10 cellular contexts compared by ENCODE assay signal in genomic region chr21:34128674-34129038, GRCh38. TPM values are rescaled to one million over a fixed set of nuclear protein-coding genes. Genes with fewer than 3 reads are reported as not detected.
DNase-seq lines count a peak whose midpoint lies in the region; ATAC-seq and TF ChIP-seq lines count a peak whose summit lies in the region.
"Had no signal": no experiment of that assay in that cellular context is flagged by ENCODE, and none has a peak within 500 bp of the region (broad histone marks: within the 10 kb centered on the region; RNA-seq: fewer than 3 reads in every experiment).

No MANE protein-coding gene starts in this region.

- ATAC-seq in stimulated activated effector memory CD8-positive, alpha-beta T cell treated with anti-CD3 and anti-CD28 coated beads, Interleukin-12 subunit alpha, Interleukin-12 subunit beta, amount 100 ng/mL, for 72 hours = no peak
- no peak for ATAC-seq in HG02973 (IDR thresholded peaks at IDR 0.05; ENCODE audit: unreplicated experiment)

- H4K20me1 ChIP-seq in hepatocyte (ENCODE audit: insufficient read depth, poor library complexity, severe bottlenecking) = no peaks in the 10 kb centered on the region

- H3K27me3 ChIP-seq in hepatocyte = no peaks in the 10 kb centered on the region

- no peak overlapping the region for H3K4me3 ChIP-seq in hepatocyte
- H3K4me3 ChIP-seq: mucosa of descending colon had no signal

- no peaks in the 10 kb centered on the region for H3K9me3 ChIP-seq in hepatocyte (ENCODE audit: low read depth)
- H3K9me3 ChIP-seq: mucosa of descending colon had no signal

- H2AFZ ChIP-seq in hepatocyte = no peak overlapping the region

- TF ChIP-seq CTCF in hepatocyte (IDR thresholded peaks at IDR 0.05; ENCODE audit: poor library complexity) = no peak

- peak overlapping the region; percentile 14 for H3K4me3 Mint-ChIP-seq in activated T-helper 2 cell treated with anti-CD3 and anti-CD28 coated beads, Interferon-gamma antibody, Interleukin-2, Interleukin-4, amounts not matched to agents 10 μg/mL and 5 μg/mL and 100 μg/mL, durations not matched to agents 14 hours and 24 hours and 36 hours (ENCODE audit: low read depth)
- H3K4me3 Mint-ChIP-seq in stimulated activated effector memory CD8-positive, alpha-beta T cell treated with anti-CD3 and anti-CD28 coated beads, Interleukin-12 subunit alpha, Interleukin-12 subunit beta, amount 100 ng/mL, for 72 hours = peak overlapping the region; percentile 28

- peaks cover 15% of the 10 kb centered on the region for H3K9me3 Mint-ChIP-seq in activated T-helper 2 cell treated with anti-CD3 and anti-CD28 coated beads, Interferon-gamma antibody, Interleukin-2, Interleukin-4, amounts not matched to agents 10 μg/mL and 5 μg/mL and 100 μg/mL, durations not matched to agents 14 hours and 24 hours and 36 hours
- no peaks in the 10 kb centered on the region for H3K9me3 Mint-ChIP-seq in stimulated activated effector memory CD8-positive, alpha-beta T cell treated with anti-CD3 and anti-CD28 coated beads, Interleukin-12 subunit alpha, Interleukin-12 subunit beta, amount 100 ng/mL, for 72 hours

- no peaks in the 10 kb centered on the region for H3K9me2 ChIP-seq in hepatocyte (replicated peaks; ENCODE audit: insufficient read depth)

- H3K27ac ChIP-seq in hepatocyte = peak overlapping the region; percentile 88
- H3K27ac ChIP-seq: 22Rv1 had no signal

- H3K36me3 Mint-ChIP-seq in activated T-helper 2 cell treated with anti-CD3 and anti-CD28 coated beads, Interferon-gamma antibody, Interleukin-2, Interleukin-4, amounts not matched to agents 10 μg/mL and 5 μg/mL and 100 μg/mL, durations not matched to agents 14 hours and 24 hours and 36 hours (ENCODE audit: low read depth) = peaks cover 80% of the 10 kb centered on the region
- peaks cover 76% of the 10 kb centered on the region for H3K36me3 Mint-ChIP-seq in stimulated activated effector memory CD8-positive, alpha-beta T cell treated with anti-CD3 and anti-CD28 coated beads, Interleukin-12 subunit alpha, Interleukin-12 subunit beta, amount 100 ng/mL, for 72 hours

- DNase-seq in DMS 273 (lab: John Stamatoyannopoulos, UW; ENCODE audit: unreplicated experiment) (peak; percentile 36), DMS 273 treated with DMSO at 0.1 percent for 48 hours (lab: John Stamatoyannopoulos, UW) (no peak), hepatocyte (ENCODE audit: low spot score) (no peak), HUDEP-2 (lab: John Stamatoyannopoulos, UW; ENCODE audit: unreplicated experiment in 76 of 76) (no peak), NCI-H128 (lab: John Stamatoyannopoulos, UW; ENCODE audit: unreplicated experiment) (no peak)
- DNase-seq in activated T-helper 2 cell treated with anti-CD3 and anti-CD28 coated beads, Interferon-gamma antibody, Interleukin-2, Interleukin-4, amounts not matched to agents 10 μg/mL and 5 μg/mL and 100 μg/mL, durations not matched to agents 14 hours and 24 hours and 36 hours (ENCODE audit: low spot score) = no peak
- no peak for DNase-seq in stimulated activated effector memory CD8-positive, alpha-beta T cell treated with anti-CD3 and anti-CD28 coated beads, Interleukin-12 subunit alpha, Interleukin-12 subunit beta, amount 100 ng/mL, for 72 hours (ENCODE audit: low spot score in 2 of 2)

- 45% methylated on average over 3 of the region's 3 CpGs for WGBS in hepatocyte (ENCODE audit: low lambda C conversion rate, missing lambda C conversion rate)

- H3K4me1 ChIP-seq in hepatocyte (ENCODE audit: insufficient read depth) = peaks cover 46% of the 10 kb centered on the region

- peak overlapping the region; percentile 94 for H3K27ac Mint-ChIP-seq in activated T-helper 2 cell treated with anti-CD3 and anti-CD28 coated beads, Interferon-gamma antibody, Interleukin-2, Interleukin-4, amounts not matched to agents 10 μg/mL and 5 μg/mL and 100 μg/mL, durations not matched to agents 14 hours and 24 hours and 36 hours
- peak overlapping the region; percentile 92 for H3K27ac Mint-ChIP-seq in stimulated activated effector memory CD8-positive, alpha-beta T cell treated with anti-CD3 and anti-CD28 coated beads, Interleukin-12 subunit alpha, Interleukin-12 subunit beta, amount 100 ng/mL, for 72 hours

- peaks cover 79% of the 10 kb centered on the region for H3K79me2 ChIP-seq in hepatocyte

- H3K4me2 ChIP-seq in hepatocyte = peak overlapping the region; percentile 57

- peaks cover 67% of the 10 kb centered on the region for H3K4me1 Mint-ChIP-seq in activated T-helper 2 cell treated with anti-CD3 and anti-CD28 coated beads, Interferon-gamma antibody, Interleukin-2, Interleukin-4, amounts not matched to agents 10 μg/mL and 5 μg/mL and 100 μg/mL, durations not matched to agents 14 hours and 24 hours and 36 hours (ENCODE audit: low read depth)
- peaks cover 71% of the 10 kb centered on the region for H3K4me1 Mint-ChIP-seq in stimulated activated effector memory CD8-positive, alpha-beta T cell treated with anti-CD3 and anti-CD28 coated beads, Interleukin-12 subunit alpha, Interleukin-12 subunit beta, amount 100 ng/mL, for 72 hours

- no peaks in the 10 kb centered on the region for H3K27me3 Mint-ChIP-seq in activated T-helper 2 cell treated with anti-CD3 and anti-CD28 coated beads, Interferon-gamma antibody, Interleukin-2, Interleukin-4, amounts not matched to agents 10 μg/mL and 5 μg/mL and 100 μg/mL, durations not matched to agents 14 hours and 24 hours and 36 hours (ENCODE audit: low read depth)

- no peaks in the 10 kb centered on the region for H3K36me3 ChIP-seq in hepatocyte (replicated peaks; ENCODE audit: insufficient read depth, low read depth)

- intact Hi-C loops in activated T-helper 2 cell treated with anti-CD3 and anti-CD28 coated beads, Interferon-gamma antibody, Interleukin-2, Interleukin-4, amounts not matched to agents 10 μg/mL and 5 μg/mL and 100 μg/mL, durations not matched to agents 14 hours and 24 hours and 36 hours (cut with micrococcal nuclease) = loop anchor here (1.0 to 5.0 kb wide), 5 partner anchors 26 to 206 kb away; no protein-coding TSS in a partner anchor

RNA-seq across cellular contexts. Expression of gene MRPS6, which starts 55.3 kb away (rescaled TPM):
- total RNA-seq in activated T-helper 2 cell treated with anti-CD3 and anti-CD28 coated beads, Interferon-gamma antibody, Interleukin-2, Interleukin-4, amounts not matched to agents 10 μg/mL and 5 μg/mL and 100 μg/mL, durations not matched to agents 14 hours and 24 hours and 36 hours = 117 and 120 TPM in 2 replicates
- 54.9 and 72.3 TPM in 2 replicates for total RNA-seq in hepatocyte
- 188 and 201 TPM in 2 replicates for polyA plus RNA-seq in hepatocyte

RNA-seq across cellular contexts. Expression of gene SLC5A3, which starts 55.3 kb away (rescaled TPM):
- total RNA-seq in activated T-helper 2 cell treated with anti-CD3 and anti-CD28 coated beads, Interferon-gamma antibody, Interleukin-2, Interleukin-4, amounts not matched to agents 10 μg/mL and 5 μg/mL and 100 μg/mL, durations not matched to agents 14 hours and 24 hours and 36 hours = 41.0 and 41.2 TPM in 2 replicates
- 64.0 and 67.1 TPM in 2 replicates for total RNA-seq in hepatocyte
- 8.1 and 9.2 TPM in 2 replicates for polyA plus RNA-seq in hepatocyte
